In genomic region chr10:110765513-110766375, GRCh38 we compare ENCODE assay signal across 13 cellular contexts.
DNase-seq lines count a peak whose midpoint lies in the region; ATAC-seq and TF ChIP-seq lines count a peak whose summit lies in the region.
"Had no signal": no experiment of that assay in that cellular context is flagged by ENCODE, and none has a peak within 500 bp of the region (broad histone marks: within the 10 kb centered on the region; RNA-seq: fewer than 3 reads in every experiment).

No MANE protein-coding gene starts in this region.

- H3K4me3 ChIP-seq in fibroblast of villous mesenchyme (ENCODE audit: low read depth, low read length) (no peak overlapping the region), Caco-2 (ENCODE audit: low read depth, low read length) (no peak overlapping the region)
- H3K4me3 ChIP-seq: SJCRH30 had no signal

- peaks cover 3% of the 10 kb centered on the region for H3K27me3 Mint-ChIP-seq in stimulated activated naive CD8-positive, alpha-beta T cell treated with anti-CD3 and anti-CD28 coated beads, Interleukin-15, Interleukin-2, amounts not matched to agents 100 ng/mL and 50 ng/mL, for 24 hours
- no peaks in the 10 kb centered on the region for H3K27me3 Mint-ChIP-seq in Caco-2 (ENCODE audit: insufficient read depth, unreplicated experiment)

- no peaks in the 10 kb centered on the region for H3K36me3 ChIP-seq in Caco-2 (ENCODE audit: control insufficient read depth, insufficient read depth, low read length)
- H3K36me3 ChIP-seq: SJCRH30 had no signal

- H3K4me1 Mint-ChIP-seq in stimulated activated naive CD8-positive, alpha-beta T cell treated with anti-CD3 and anti-CD28 coated beads, Interleukin-15, Interleukin-2, amounts not matched to agents 100 ng/mL and 50 ng/mL, for 24 hours (ENCODE audit: low read depth) = peaks cover 26% of the 10 kb centered on the region
- no peaks in the 10 kb centered on the region for H3K4me1 Mint-ChIP-seq in Caco-2 (ENCODE audit: low read depth, unreplicated experiment)
- H3K4me1 Mint-ChIP-seq: activated T-helper 17 cell treated with anti-CD3 and anti-CD28 coated beads, Interleukin-2, amount 50 U/mL, for 72 hours had no signal

- peak; percentile 32 for ATAC-seq in Right ventricle myocardium superior (ENCODE audit: poor library complexity)
- no peak for ATAC-seq in Right ventricle myocardium inferior
- ATAC-seq in GM21423 (IDR thresholded peaks at IDR 0.05; ENCODE audit: unreplicated experiment) = no peak
- ATAC-seq: activated T-helper 17 cell treated with anti-CD3 and anti-CD28 coated beads, Interleukin-2, amount 50 U/mL, for 72 hours had no signal

- no peak for DNase-seq in Right ventricle myocardium superior
- DNase-seq in Right ventricle myocardium inferior (ENCODE audit: missing footprints) = no peak
- DNase-seq in RKO (ENCODE audit: low spot score) = peak; percentile 13
- DNase-seq in fibroblast of villous mesenchyme (ENCODE audit: low read depth) = peak; percentile 8
- no peak for DNase-seq in Caco-2
- no peak for DNase-seq in activated T-cell treated with anti-CD3 and anti-CD28 coated beads for 4 hours
- DNase-seq: cerebellar nuclear complex, foreskin keratinocyte, SJCRH30 had no signal

- no peaks in the 10 kb centered on the region for H3K4me1 ChIP-seq in Caco-2
- H3K4me1 ChIP-seq: foreskin keratinocyte, SJCRH30 had no signal

- no TSS peak for BruUV-seq in Caco-2 (replicated peaks; lab: Mats Ljungman, UMichigan)

- H3K36me3 Mint-ChIP-seq in stimulated activated naive CD8-positive, alpha-beta T cell treated with anti-CD3 and anti-CD28 coated beads, Interleukin-15, Interleukin-2, amounts not matched to agents 100 ng/mL and 50 ng/mL, for 24 hours (ENCODE audit: low read depth) = no peaks in the 10 kb centered on the region
- H3K36me3 Mint-ChIP-seq in Caco-2 (ENCODE audit: insufficient read depth, unreplicated experiment) = no peaks in the 10 kb centered on the region

- no peaks in the 10 kb centered on the region for H3K27me3 ChIP-seq in Caco-2 (replicated peaks; ENCODE audit: control insufficient read depth, insufficient read depth, low read length)
- H3K27me3 ChIP-seq: SJCRH30 had no signal

- TF ChIP-seq CTCF in fibroblast of villous mesenchyme (IDR thresholded peaks at IDR 0.05; ENCODE audit: insufficient read depth, low read depth, low read length) (no peak), Caco-2 (IDR thresholded peaks at IDR 0.05; ENCODE audit: insufficient read depth in 1 of 2, low read depth in 1 of 2, low read length in 1 of 2, severe bottlenecking in 1 of 2, unreplicated experiment in 1 of 2) (no peak)

- H3K9me3 Mint-ChIP-seq in stimulated activated naive CD8-positive, alpha-beta T cell treated with anti-CD3 and anti-CD28 coated beads, Interleukin-15, Interleukin-2, amounts not matched to agents 100 ng/mL and 50 ng/mL, for 24 hours = no peaks in the 10 kb centered on the region
- H3K9me3 Mint-ChIP-seq in Caco-2 (ENCODE audit: unreplicated experiment) = no peaks in the 10 kb centered on the region
- H3K9me3 Mint-ChIP-seq: activated T-helper 17 cell treated with anti-CD3 and anti-CD28 coated beads, Interleukin-2, amount 50 U/mL, for 72 hours; neural crest cell had no signal

- intact Hi-C loops in Right ventricle myocardium superior (cut with DNase I) = no loop called here
- intact Hi-C loops in Right ventricle myocardium inferior (cut with DNase I) = no loop called here
- intact Hi-C loops in Caco-2 (cut with micrococcal nuclease; ENCODE audit: unreplicated experiment) = no loop called here

- no peaks in the 10 kb centered on the region for H3K9me3 ChIP-seq in Caco-2
- H3K9me3 ChIP-seq: SJCRH30 had no signal

- POLR2A ChIA-PET in Caco-2 (lab: Charles Lee) = interaction anchor here (0.6 kb wide), 2 partner anchors 153 to 195 kb away, joined by 3 read pairs; partner anchors contain the start of gene BBIP1

- CTCF ChIA-PET in Caco-2 (lab: Charles Lee) = no interaction called here

- no peak overlapping the region for H3K4me3 Mint-ChIP-seq in stimulated activated naive CD8-positive, alpha-beta T cell treated with anti-CD3 and anti-CD28 coated beads, Interleukin-15, Interleukin-2, amounts not matched to agents 100 ng/mL and 50 ng/mL, for 24 hours
- no peak overlapping the region for H3K4me3 Mint-ChIP-seq in Caco-2 (ENCODE audit: unreplicated experiment)
- H3K4me3 Mint-ChIP-seq: activated T-helper 17 cell treated with anti-CD3 and anti-CD28 coated beads, Interleukin-2, amount 50 U/mL, for 72 hours; neural crest cell had no signal

- peak overlapping the region; percentile 52 for H3K27ac Mint-ChIP-seq in stimulated activated naive CD8-positive, alpha-beta T cell treated with anti-CD3 and anti-CD28 coated beads, Interleukin-15, Interleukin-2, amounts not matched to agents 100 ng/mL and 50 ng/mL, for 24 hours
- no peak overlapping the region for H3K27ac Mint-ChIP-seq in Caco-2 (ENCODE audit: unreplicated experiment)
- H3K27ac Mint-ChIP-seq: activated T-helper 17 cell treated with anti-CD3 and anti-CD28 coated beads, Interleukin-2, amount 50 U/mL, for 72 hours had no signal

Comparison
In these comparisons a context has a peak if more than half of its experiments do, and no peak if none do; other contexts are left out.
1. DNase-seq: peak in RKO (single experiment) and fibroblast of villous mesenchyme (single experiment); none in Right ventricle myocardium superior (single experiment), Right ventricle myocardium inferior (single experiment), Caco-2 (0 of 2) and activated T-cell treated with anti-CD3 and anti-CD28 coated beads for 4 hours (single experiment).